ENCODE assay signal across 8 cellular contexts in the genomic region with DNA sequence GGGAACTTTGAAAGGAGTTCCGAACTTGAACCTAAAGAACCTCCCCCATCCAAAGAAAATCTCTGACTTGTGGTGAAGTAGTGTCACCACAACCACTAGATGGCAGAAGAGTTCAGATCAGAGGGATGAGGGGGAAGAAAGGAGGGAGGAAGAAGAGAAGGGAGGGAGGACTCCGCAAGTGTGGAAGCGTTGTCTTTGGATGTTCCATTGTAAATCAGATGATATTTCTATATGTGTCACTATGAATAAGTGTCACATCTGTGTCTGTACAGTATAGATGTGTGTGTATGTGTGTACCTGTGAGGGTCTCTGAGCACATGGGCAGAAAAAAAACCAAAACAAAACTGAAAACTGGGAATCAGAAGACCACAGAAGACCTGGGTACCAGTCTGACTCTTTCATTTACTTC. TPM values are rescaled to one million over a fixed set of nuclear protein-coding genes. Genes with fewer than 3 reads are reported as not detected.
A peak's percentile ranks its signal among the peaks of the same experiment; 100 is the strongest.
DNase-seq lines count a peak whose midpoint lies in the region; ATAC-seq, FAIRE-seq and TF ChIP-seq lines count a peak whose summit lies in the region.

No MANE protein-coding gene starts in this region.

- peak overlapping the region; percentile 25; the same call in 1 of the 2 replicates for H3K4me2 ChIP-seq in BLaER1
- no peak overlapping the region for H3K4me2 ChIP-seq in H1 (ENCODE audit: insufficient read depth in 1 of 2, low read depth in 2 of 2, low read length in 2 of 2)
- no peak overlapping the region for H3K4me2 ChIP-seq in mesenchymal stem cell (ENCODE audit: low read length, poor library complexity, severe bottlenecking)

- TF ChIP-seq EP300 in H1 (IDR thresholded peaks at IDR 0.05; ENCODE audit: borderline replicate concordance in 1 of 2, low read depth in 2 of 2, low read length in 2 of 2): no peak

- no peak overlapping the region for H2BK12ac ChIP-seq in H1 (ENCODE audit: low read depth, low read length)
- no peak overlapping the region for H2BK12ac ChIP-seq in mesenchymal stem cell (ENCODE audit: low read length in 2 of 2)

- H3K79me2 ChIP-seq in H1 (ENCODE audit: control insufficient read depth in 1 of 2, insufficient read depth in 2 of 2, low read length in 2 of 2): no peaks in the 10 kb centered on the region

- FAIRE-seq in GM18507 (lab: Jason Lieb, UNC): peak; percentile 72
- peak; percentile 88 for FAIRE-seq in H1 (lab: Jason Lieb, UNC)

- H3K27ac ChIP-seq in BLaER1 (no peak overlapping the region), H1 (ENCODE audit: low read depth, low read length) (no peak overlapping the region), mesenchymal stem cell (ENCODE audit: low read length, poor library complexity, severe bottlenecking) (no peak overlapping the region)

- no peaks in the 10 kb centered on the region for H3K27me3 ChIP-seq in BLaER1
- no peaks in the 10 kb centered on the region; a peak in 1 of 7 replicates for H3K27me3 ChIP-seq in H1 (replicated peaks in 1 of 4; ENCODE audit: control insufficient read depth in 3 of 4, extremely low read depth in 1 of 4, insufficient read depth in 3 of 4, low read length in 3 of 4)
- H3K27me3 ChIP-seq in mesenchymal stem cell (ENCODE audit: control insufficient read depth in 1 of 2, insufficient read depth in 1 of 2, low read length in 2 of 2): no peaks in the 10 kb centered on the region

- H4K5ac ChIP-seq in H1 (ENCODE audit: insufficient read length, low read depth, low read length): no peak overlapping the region

- H4K20me1 ChIP-seq in BLaER1 (no peaks in the 10 kb centered on the region), H1 (replicated peaks in 1 of 2; ENCODE audit: control insufficient read depth in 1 of 2, insufficient read depth in 2 of 2, low read length in 2 of 2) (no peaks in the 10 kb centered on the region)

- CTCF ChIA-PET in H1 (lab: Charles Lee; ENCODE audit: partially characterized antibody): interaction anchor here (0.7 to 10.9 kb wide), 34 partner anchors 10 to 563 kb away, joined by 3 to 134 read pairs (median 4); a partner anchor contains a TSS

- no peak for ATAC-seq in GM18858 (IDR thresholded peaks at IDR 0.05; ENCODE audit: unreplicated experiment)

- H3K18ac ChIP-seq in H1 (ENCODE audit: extremely low read depth, low read length): no peak overlapping the region
- no peak overlapping the region for H3K18ac ChIP-seq in mesenchymal stem cell (ENCODE audit: low read depth in 1 of 2, low read length in 2 of 2)

- H2AK5ac ChIP-seq in H1 (ENCODE audit: low read depth, low read length): no peak overlapping the region
- H2AK5ac ChIP-seq in mesenchymal stem cell (ENCODE audit: low read length, severe bottlenecking): no peak overlapping the region

- H3K4ac ChIP-seq in H1 (replicated peaks; ENCODE audit: insufficient read length, low read depth, low read length) (no peak overlapping the region), mesenchymal stem cell (ENCODE audit: low read depth in 1 of 2, low read length in 2 of 2) (no peak overlapping the region)

- H4K8ac ChIP-seq in H1 (ENCODE audit: extremely low read depth, insufficient read depth, low read length) (no peak overlapping the region), mesenchymal stem cell (ENCODE audit: low read length) (no peak overlapping the region)

- H3K23ac ChIP-seq in H1 (ENCODE audit: insufficient read length) (no peak overlapping the region), mesenchymal stem cell (ENCODE audit: low read length in 2 of 2) (no peak overlapping the region)

- peaks cover 9% of the 10 kb centered on the region for H3K4me1 Mint-ChIP-seq in T-helper 1 cell treated with Interleukin-12 subunit alpha and Interleukin-12 subunit beta and Interleukin-4 antibody, amounts not matched to agents 30 μg/mL and 1 μg/mL, for 36 hours (ENCODE audit: low read depth)

- H3K36me3 ChIP-seq in BLaER1 (no peaks in the 10 kb centered on the region), H1 (ENCODE audit: control insufficient read depth in 2 of 4, insufficient read depth in 4 of 4, low read length in 3 of 4) (no peaks in the 10 kb centered on the region), mesenchymal stem cell (ENCODE audit: control insufficient read depth in 1 of 2, insufficient read depth in 2 of 2, low read depth in 1 of 2, low read length in 2 of 2) (peaks cover 0 to 3% of the 10 kb centered on the region in 2 experiments)

- no peaks in the 10 kb centered on the region for H3K79me1 ChIP-seq in H1 (ENCODE audit: low read depth, low read length)
- no peaks in the 10 kb centered on the region for H3K79me1 ChIP-seq in mesenchymal stem cell (replicated peaks; ENCODE audit: low read length, poor library complexity, severe bottlenecking)

- no peaks in the 10 kb centered on the region for H3K9me3 Mint-ChIP-seq in T-helper 1 cell treated with Interleukin-12 subunit alpha and Interleukin-12 subunit beta and Interleukin-4 antibody, amounts not matched to agents 30 μg/mL and 1 μg/mL, for 36 hours

- H2BK5ac ChIP-seq in H1 (ENCODE audit: low read depth, low read length) (no peak overlapping the region), mesenchymal stem cell (ENCODE audit: low read depth, low read length, poor library complexity, severe bottlenecking) (no peak overlapping the region)

- peak; percentile 21 to 90 (median 80) for TF ChIP-seq CTCF in H1 (IDR thresholded peaks at IDR 0.05; ENCODE audit: control extremely low read depth in 1 of 3, insufficient read depth in 1 of 3, low read depth in 1 of 3, low read length in 3 of 3)

- H3K23me2 ChIP-seq in H1 (ENCODE audit: low read depth, low read length): no peaks in the 10 kb centered on the region

- no peak overlapping the region for H2BK15ac ChIP-seq in H1 (ENCODE audit: low read length)
- no peak overlapping the region for H2BK15ac ChIP-seq in mesenchymal stem cell (ENCODE audit: low read depth, poor library complexity, severe bottlenecking)

- no peaks in the 10 kb centered on the region for H3K9me3 ChIP-seq in BLaER1
- no peaks in the 10 kb centered on the region for H3K9me3 ChIP-seq in H1 (ENCODE audit: insufficient read depth in 2 of 2, low read depth in 1 of 2, low read length in 1 of 2)
- H3K9me3 ChIP-seq in mesenchymal stem cell (ENCODE audit: control insufficient read depth, low read length): no peaks in the 10 kb centered on the region

- H2BK120ac ChIP-seq in H1 (replicated peaks; ENCODE audit: low read depth, low read length) (no peak overlapping the region), mesenchymal stem cell (ENCODE audit: low read depth, low read length) (no peak overlapping the region)

- peaks cover 15% of the 10 kb centered on the region; the same call in 1 of the 2 replicates for H3K4me1 ChIP-seq in BLaER1
- peaks cover 0 to 3% (median 0%) of the 10 kb centered on the region in 4 experiments; a peak in 1 of 7 replicates for H3K4me1 ChIP-seq in H1 (replicated peaks in 1 of 4; ENCODE audit: control insufficient read depth in 3 of 4, insufficient read depth in 4 of 4, low read length in 3 of 4)
- H3K4me1 ChIP-seq in mesenchymal stem cell (ENCODE audit: control insufficient read depth, insufficient read depth, low read depth, low read length): peaks cover 8% of the 10 kb centered on the region

- H3K27ac Mint-ChIP-seq in T-helper 1 cell treated with Interleukin-12 subunit alpha and Interleukin-12 subunit beta and Interleukin-4 antibody, amounts not matched to agents 30 μg/mL and 1 μg/mL, for 36 hours: no peak overlapping the region

- WGBS in H1 (ENCODE audit: extremely low coverage in 1 of 2, insufficient coverage in 1 of 2, insufficient read length in 1 of 2, insufficient replicate concordance in 2 of 2, low coverage in 1 of 2, low lambda C conversion rate in 2 of 2, missing lambda C conversion rate in 1 of 2), 2 experiments: 58% methylated on average over 3 of the region's 3 CpGs; no CpG with 5 or more reads in 1 of the 2 experiments
- 42% methylated on average over 2 of the region's 3 CpGs for WGBS in mesenchymal stem cell

- no peaks in the 10 kb centered on the region for H3K27me3 Mint-ChIP-seq in T-helper 1 cell treated with Interleukin-12 subunit alpha and Interleukin-12 subunit beta and Interleukin-4 antibody, amounts not matched to agents 30 μg/mL and 1 μg/mL, for 36 hours (ENCODE audit: low read depth)

- H4K91ac ChIP-seq in H1 (replicated peaks; ENCODE audit: insufficient read length, low read length): no peak overlapping the region
- H4K91ac ChIP-seq in mesenchymal stem cell (ENCODE audit: low read length): no peak overlapping the region

- no peak overlapping the region for H2BK20ac ChIP-seq in H1 (ENCODE audit: low read length)

- H3K4me3 ChIP-seq in BLaER1 (no peak overlapping the region), H1 (ENCODE audit: extremely low read depth in 1 of 4, insufficient read depth in 2 of 4, low read depth in 3 of 4, low read length in 4 of 4) (no peak overlapping the region), mesenchymal stem cell (ENCODE audit: insufficient read depth in 1 of 2, low read depth in 1 of 2, low read length in 2 of 2) (no peak overlapping the region)

- H3K14ac ChIP-seq in H1 (ENCODE audit: insufficient read length): no peak overlapping the region
- H3K14ac ChIP-seq in mesenchymal stem cell (ENCODE audit: low read length in 2 of 2): no peak overlapping the region

- H2AFZ ChIP-seq in H1 (ENCODE audit: low read length): peak overlapping the region; percentile 42; the same call in 1 of the 2 replicates
- H2AFZ ChIP-seq in mesenchymal stem cell (ENCODE audit: low read depth, low read length): no peak overlapping the region

- peak; percentile 85 to 91 for TF ChIP-seq RAD21 in H1 (IDR thresholded peaks at IDR 0.05 in 1 of 2, conservative IDR thresholded peaks at IDR 0.05 in 1 of 2; ENCODE audit: low read depth in 2 of 2, low read length in 2 of 2)

- peak overlapping the region; percentile 4 for H3K4me3 Mint-ChIP-seq in T-helper 1 cell treated with Interleukin-12 subunit alpha and Interleukin-12 subunit beta and Interleukin-4 antibody, amounts not matched to agents 30 μg/mL and 1 μg/mL, for 36 hours

- H3K56ac ChIP-seq in H1 (replicated peaks; ENCODE audit: insufficient read length, low read depth, low read length): no peak overlapping the region

- DNase-seq in GM18507 (ENCODE audit: extremely low spot score, insufficient read length, low read depth) (peak; percentile 52), NCI-H2029 (lab: John Stamatoyannopoulos, UW) (peak; percentile 33), H1 (ENCODE audit: low read depth in 1 of 2, low spot score in 2 of 2) (no peak), mesenchymal stem cell (peak; percentile 85), ureter (ENCODE audit: low spot score) (peak; percentile 47)

- no peak for TF ChIP-seq POLR2A in H1 (IDR thresholded peaks at IDR 0.05; ENCODE audit: control extremely low read depth in 1 of 2, low read depth in 2 of 2, low read length in 2 of 2)

- H3K9ac ChIP-seq in BLaER1 (no peak overlapping the region), H1 (replicated peaks in 1 of 4; ENCODE audit: extremely low read depth in 1 of 4, low read depth in 3 of 4, low read length in 3 of 4) (no peak overlapping the region), mesenchymal stem cell (ENCODE audit: low read length) (peak overlapping the region; percentile 22)

- POLR2A ChIA-PET in H1 (lab: Charles Lee; ENCODE audit: partially characterized antibody): no interaction called here

- H3K36me3 Mint-ChIP-seq in T-helper 1 cell treated with Interleukin-12 subunit alpha and Interleukin-12 subunit beta and Interleukin-4 antibody, amounts not matched to agents 30 μg/mL and 1 μg/mL, for 36 hours (ENCODE audit: low read depth): no peaks in the 10 kb centered on the region

RNA-seq across cellular contexts. Expression of a gene that starts 16.9 kb away (rescaled TPM):
- 5.5 and 6.6 TPM in 2 replicates for total RNA-seq in H1 (2021; fragmentation: NEBNext Ultra II Directional; extraction: Animal tissue kit (Norgen Biotek cat#: 25700))
- 4.9 and 7.5 TPM in 2 replicates for polyA plus RNA-seq in H1 (2011; rRNA removed)
- 4.4 TPM for polyA plus RNA-seq in H1 (2011; cell fraction: cytosol; rRNA removed)
- polyA plus RNA-seq in H1 (2011; cell fraction: nucleus; rRNA removed): 6.1 TPM
- polyA plus RNA-seq in H1 (2012, experiment 1 of 2): 3.2 to 6.8 TPM (median 5.2 TPM) in 4 replicates
- polyA plus RNA-seq in H1 (2012, experiment 2 of 2): 0.46 TPM
- polyA plus RNA-seq in H1 (2013, experiment 1 of 2): 6.0 TPM
- 5.8 TPM for polyA plus RNA-seq in H1 (2013, experiment 2 of 2)
- 7.8 and 8.4 TPM in 2 replicates for polyA minus RNA-seq in H1 (2011; rRNA and poly(A)+ RNA removed)
- polyA minus RNA-seq in H1 (2011; cell fraction: cytosol; rRNA and poly(A)+ RNA removed): 6.9 TPM
- 10.0 TPM for polyA minus RNA-seq in H1 (2011; cell fraction: nucleus; rRNA and poly(A)+ RNA removed)
- 6.1 TPM for polyA plus RNA-seq in mesenchymal stem cell (2013, experiment 1 of 2)
- polyA plus RNA-seq in mesenchymal stem cell (2013, experiment 2 of 2): 5.1 TPM
- 24.9 TPM for total RNA-seq in ureter

RNA-seq across cellular contexts. Expression of a gene that starts 27.8 kb away (rescaled TPM):
- 32.4 and 33.7 TPM in 2 replicates for total RNA-seq in H1 (2021; fragmentation: NEBNext Ultra II Directional; extraction: Animal tissue kit (Norgen Biotek cat#: 25700))
- 33.1 and 42.4 TPM in 2 replicates for polyA plus RNA-seq in H1 (2011; rRNA removed)
- 39.9 TPM for polyA plus RNA-seq in H1 (2011; cell fraction: cytosol; rRNA removed)
- 45.7 TPM for polyA plus RNA-seq in H1 (2011; cell fraction: nucleus; rRNA removed)
- polyA plus RNA-seq in H1 (2012, experiment 1 of 2): 30.6 to 36.3 TPM (median 32.3 TPM) in 4 replicates
- polyA plus RNA-seq in H1 (2012, experiment 2 of 2): 11.4 TPM
- 25.9 TPM for polyA plus RNA-seq in H1 (2013, experiment 1 of 2)
- 26.1 TPM for polyA plus RNA-seq in H1 (2013, experiment 2 of 2)
- 41.3 and 58.6 TPM in 2 replicates for polyA minus RNA-seq in H1 (2011; rRNA and poly(A)+ RNA removed)
- 23.9 TPM for polyA minus RNA-seq in H1 (2011; cell fraction: cytosol; rRNA and poly(A)+ RNA removed)
- polyA minus RNA-seq in H1 (2011; cell fraction: nucleus; rRNA and poly(A)+ RNA removed): 49.3 TPM
- 22.2 TPM for polyA plus RNA-seq in mesenchymal stem cell (2013, experiment 1 of 2)
- polyA plus RNA-seq in mesenchymal stem cell (2013, experiment 2 of 2): 22.1 TPM
- 57.2 TPM for total RNA-seq in ureter

Comparison
In these comparisons a context has a peak if more than half of its experiments do, and no peak if none do; other contexts are left out.
1. DNase-seq: peak in GM18507 (single experiment), NCI-H2029 (single experiment), mesenchymal stem cell (single experiment) and ureter (single experiment); none in H1 (0 of 2).